ENCODE assay signal across 8 cellular contexts in genomic region chr3:49723631-49724551, GRCh38. TPM values are rescaled to one million over a fixed set of nuclear protein-coding genes. Genes with fewer than 3 reads are reported as not detected.
DNase-seq lines count a peak whose midpoint lies in the region; ATAC-seq and TF ChIP-seq lines count a peak whose summit lies in the region.

TSS of gene GMPPB (minus strand) at chr3:49723951. CDS start at chr3:49723726, 225 bp downstream.

- no peaks in the 10 kb centered on the region for H3K27me3 ChIP-seq in mucosa of rectum (ENCODE audit: control insufficient read depth in 2 of 2, insufficient read depth in 2 of 2, low read length in 2 of 2)

- peak; percentile 77 for ATAC-seq in GM21723 (IDR thresholded peaks at IDR 0.05; ENCODE audit: unreplicated experiment)

- TF ChIP-seq CTCF in epithelial cell of proximal tubule (conservative IDR thresholded peaks at IDR 0.05; ENCODE audit: low read depth, low read length) = no peak

- DNase-seq in DMS53 treated with DMSO at 0.1 percent for 48 hours (lab: John Stamatoyannopoulos, UW; ENCODE audit: unreplicated experiment) (peak; percentile 62), KG1 (lab: John Stamatoyannopoulos, UW) (peak; percentile 93), epithelial cell of proximal tubule (ENCODE audit: low read depth) (peak; percentile 50)
- peak; percentile 89 for DNase-seq in activated T-cell treated with anti-CD3 and anti-CD28 coated beads, Interleukin-2, amount 50 U/mL, for 1 hour
- DNase-seq in stimulated activated CD8-positive, alpha-beta memory T cell treated with anti-CD3 and anti-CD28 coated beads, Interleukin-4, amount 100 ng/mL, for 4 hours (ENCODE audit: low read depth in 2 of 2, low spot score in 1 of 2) = peak; percentile 81 to 82

- H3K9ac ChIP-seq in mucosa of rectum (ENCODE audit: low read depth in 1 of 2, low read length in 2 of 2) = peak within 1 kb of the TSS; percentile 99 to 100

- peak within 1 kb of the TSS; percentile 99 for H3K4me3 ChIP-seq in epithelial cell of proximal tubule (ENCODE audit: low read depth, low read length)
- peak within 1 kb of the TSS; percentile 91 to 98 for H3K4me3 ChIP-seq in mucosa of rectum (ENCODE audit: low read length in 2 of 2)

- no peaks in the 10 kb centered on the region for H3K9me3 ChIP-seq in mucosa of rectum (ENCODE audit: control insufficient read depth in 2 of 2, low read length in 2 of 2)

- peaks cover 29 to 37% of the 10 kb centered on the region in 2 donors for H3K4me1 ChIP-seq in mucosa of rectum (ENCODE audit: control insufficient read depth in 2 of 2, insufficient read depth in 2 of 2, low read length in 2 of 2)

- peaks cover 28 to 48% of the 10 kb centered on the region in 2 donors for H3K36me3 ChIP-seq in mucosa of rectum (ENCODE audit: control insufficient read depth in 2 of 2, insufficient read depth in 2 of 2, low read length in 2 of 2)

- peak within 1 kb of the TSS; percentile 98 to 99 for H3K27ac ChIP-seq in mucosa of rectum (ENCODE audit: low read depth in 2 of 2, low read length in 2 of 2)

TF ChIP-seq in PFSK-1, 5 proteins besides CTCF, POLR2A, EP300 and RAD21:
- no peak for TF ChIP-seq TAF1 (IDR thresholded peaks at IDR 0.05; ENCODE audit: borderline replicate concordance, insufficient read depth, low read length)
- TF ChIP-seq, protein P1, sequence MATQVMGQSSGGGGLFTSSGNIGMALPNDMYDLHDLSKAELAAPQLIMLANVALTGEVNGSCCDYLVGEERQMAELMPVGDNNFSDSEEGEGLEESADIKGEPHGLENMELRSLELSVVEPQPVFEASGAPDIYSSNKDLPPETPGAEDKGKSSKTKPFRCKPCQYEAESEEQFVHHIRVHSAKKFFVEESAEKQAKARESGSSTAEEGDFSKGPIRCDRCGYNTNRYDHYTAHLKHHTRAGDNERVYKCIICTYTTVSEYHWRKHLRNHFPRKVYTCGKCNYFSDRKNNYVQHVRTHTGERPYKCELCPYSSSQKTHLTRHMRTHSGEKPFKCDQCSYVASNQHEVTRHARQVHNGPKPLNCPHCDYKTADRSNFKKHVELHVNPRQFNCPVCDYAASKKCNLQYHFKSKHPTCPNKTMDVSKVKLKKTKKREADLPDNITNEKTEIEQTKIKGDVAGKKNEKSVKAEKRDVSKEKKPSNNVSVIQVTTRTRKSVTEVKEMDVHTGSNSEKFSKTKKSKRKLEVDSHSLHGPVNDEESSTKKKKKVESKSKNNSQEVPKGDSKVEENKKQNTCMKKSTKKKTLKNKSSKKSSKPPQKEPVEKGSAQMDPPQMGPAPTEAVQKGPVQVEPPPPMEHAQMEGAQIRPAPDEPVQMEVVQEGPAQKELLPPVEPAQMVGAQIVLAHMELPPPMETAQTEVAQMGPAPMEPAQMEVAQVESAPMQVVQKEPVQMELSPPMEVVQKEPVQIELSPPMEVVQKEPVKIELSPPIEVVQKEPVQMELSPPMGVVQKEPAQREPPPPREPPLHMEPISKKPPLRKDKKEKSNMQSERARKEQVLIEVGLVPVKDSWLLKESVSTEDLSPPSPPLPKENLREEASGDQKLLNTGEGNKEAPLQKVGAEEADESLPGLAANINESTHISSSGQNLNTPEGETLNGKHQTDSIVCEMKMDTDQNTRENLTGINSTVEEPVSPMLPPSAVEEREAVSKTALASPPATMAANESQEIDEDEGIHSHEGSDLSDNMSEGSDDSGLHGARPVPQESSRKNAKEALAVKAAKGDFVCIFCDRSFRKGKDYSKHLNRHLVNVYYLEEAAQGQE (IDR thresholded peaks at IDR 0.05; ENCODE audit: insufficient read depth in 1 of 2, low read depth in 2 of 2, low read length in 2 of 2) = 0 out of 4 replicates have a peak, but pooled peaks of 1 of the 2 experiments have one; percentile 7
- TF ChIP-seq FOXP2 (optimal IDR thresholded peaks at IDR 0.05; ENCODE audit: borderline replicate concordance, extremely low read depth, extremely low read length, insufficient read depth) = no peak
- TF ChIP-seq SIN3A (IDR thresholded peaks at IDR 0.05; ENCODE audit: borderline replicate concordance, insufficient read depth, low read length) = no peak; the same call in 1 of the 2 replicates
- TF ChIP-seq POLR2AphosphoS5 (IDR thresholded peaks at IDR 0.05; ENCODE audit: low read depth, low read length) = peak; percentile 69; the same call in 1 of the 2 replicates

RNA-seq across cellular contexts. Expression of gene GMPPB, which starts in this region (rescaled TPM):
- 38.7 TPM for polyA plus RNA-seq in PFSK-1 (2012; ENCODE audit: insufficient read length, low read depth)
- total RNA-seq in epithelial cell of proximal tubule = 50.4 and 88.9 TPM in 2 replicates

Comparison
In these comparisons a context has a peak if more than half of its experiments do, and no peak if none do; other contexts are left out.
1. Peak in every context shown above with its lines: DNase-seq, ATAC-seq, H3K4me3 ChIP-seq and H3K27ac ChIP-seq.